Comparison of ENCODE assay signal across 19 cellular contexts in the genomic region with DNA sequence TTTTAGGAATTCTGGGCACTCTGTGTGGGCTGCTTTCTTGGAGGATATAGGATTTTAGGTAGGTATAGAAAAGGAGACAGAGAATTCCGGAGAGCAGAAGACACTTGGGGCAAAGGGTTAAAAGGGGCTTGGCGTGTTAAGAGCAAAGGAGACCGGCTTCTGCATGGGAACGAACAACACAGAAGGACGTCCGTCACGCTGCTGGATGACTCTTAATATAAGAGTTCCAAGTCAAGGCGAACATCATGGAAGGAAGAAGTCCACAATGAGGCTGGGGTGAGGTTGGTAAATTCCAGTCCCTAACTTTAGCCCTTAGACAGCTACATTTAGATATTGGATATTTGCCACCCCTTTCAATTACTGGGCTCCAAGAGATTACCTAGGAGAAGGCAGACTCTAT. TPM values are rescaled to one million over a fixed set of nuclear protein-coding genes. Genes with fewer than 3 reads are reported as not detected.
DNase-seq lines count a peak whose midpoint lies in the region; ATAC-seq and TF ChIP-seq lines count a peak whose summit lies in the region.
"Had no signal": no experiment of that assay in that cellular context is flagged by ENCODE, and none has a peak within 500 bp of the region (broad histone marks: within the 10 kb centered on the region; RNA-seq: fewer than 3 reads in every experiment).

No MANE protein-coding gene starts in this region.

- no peak for DNase-seq in T-helper 1 cell
- no peak for DNase-seq in Calu3
- no peak for DNase-seq in MCF 10A (ENCODE audit: unreplicated experiment)
- DNase-seq in tibial nerve (ENCODE audit: low spot score in 2 of 2), result no peak
- DNase-seq in DMS 273 (lab: John Stamatoyannopoulos, UW; ENCODE audit: unreplicated experiment), result no peak
- DNase-seq: 8988T; COR-L47; dorsolateral prefrontal cortex; GDM1; hypothalamus; NCI-H1694; NCI-H446 treated with DMSO at 0.1 percent for 48 hours; stimulated activated CD4-positive, alpha-beta T cell treated with anti-CD3 and anti-CD28 coated beads, Interleukin-15, amount 100 ng/mL, for 24 hours had no signal

- H3K4me3 Mint-ChIP-seq in T-helper 1 cell treated with Interleukin-12 subunit alpha and Interleukin-12 subunit beta and Interleukin-4 antibody, amounts not matched to agents 30 μg/mL and 1 μg/mL, for 36 hours, result peak overlapping the region; percentile 16
- H3K4me3 Mint-ChIP-seq in Calu3 (ENCODE audit: low read depth, unreplicated experiment) (no peak overlapping the region), MCF 10A (ENCODE audit: unreplicated experiment) (no peak overlapping the region), nephron (no peak overlapping the region)

- no peaks in the 10 kb centered on the region for H3K9me3 ChIP-seq in tibial nerve

- intact Hi-C loops in Calu3 (cut with micrococcal nuclease; ENCODE audit: unreplicated experiment), result no loop called here
- intact Hi-C loops in MCF 10A (cut with micrococcal nuclease), result no loop called here

- WGBS in tibial nerve, 2 donors, result 66% methylated on average over 8 of the region's 8 CpGs

- no peak overlapping the region for H3K4me3 ChIP-seq in tibial nerve
- H3K4me3 ChIP-seq: dorsolateral prefrontal cortex had no signal

- no peak for TF ChIP-seq EP300 in tibial nerve (IDR thresholded peaks at IDR 0.05)

- no peak for ATAC-seq in GM18907 (IDR thresholded peaks at IDR 0.05; ENCODE audit: unreplicated experiment)
- ATAC-seq: activated CD4-positive, CD25-positive, alpha-beta regulatory T cell treated with anti-CD3 and anti-CD28 coated beads, Interleukin-2, amount 50 U/mL, for 24 hours had no signal

- H3K27me3 Mint-ChIP-seq in T-helper 1 cell treated with Interleukin-12 subunit alpha and Interleukin-12 subunit beta and Interleukin-4 antibody, amounts not matched to agents 30 μg/mL and 1 μg/mL, for 36 hours (ENCODE audit: low read depth), result no peaks in the 10 kb centered on the region
- no peaks in the 10 kb centered on the region for H3K27me3 Mint-ChIP-seq in Calu3 (ENCODE audit: unreplicated experiment)
- no peaks in the 10 kb centered on the region for H3K27me3 Mint-ChIP-seq in MCF 10A (ENCODE audit: insufficient read depth, unreplicated experiment)
- H3K27me3 Mint-ChIP-seq in nephron (ENCODE audit: low read depth), result peaks cover 7% of the 10 kb centered on the region

- H3K27ac ChIP-seq in tibial nerve, result no peak overlapping the region
- H3K27ac ChIP-seq: HL-60 had no signal

- H3K27ac Mint-ChIP-seq in T-helper 1 cell treated with Interleukin-12 subunit alpha and Interleukin-12 subunit beta and Interleukin-4 antibody, amounts not matched to agents 30 μg/mL and 1 μg/mL, for 36 hours, result peak overlapping the region; percentile 89
- H3K27ac Mint-ChIP-seq in Calu3 (ENCODE audit: unreplicated experiment) (peak overlapping the region; percentile 52), MCF 10A (ENCODE audit: low read depth, unreplicated experiment) (peak overlapping the region; percentile 77), nephron (peak overlapping the region in 2 of 3 experiments; percentile 6 to 12)
- H3K27ac Mint-ChIP-seq: progenitor cell of endocrine pancreas had no signal

- BruUV-seq in Calu3 (replicated peaks; lab: Mats Ljungman, UMichigan) (no TSS peak), MCF 10A (replicated peaks; lab: Mats Ljungman, UMichigan) (no TSS peak)

- CTCF ChIA-PET in Calu3 (lab: Charles Lee), result interaction anchor here (0.9 to 1.2 kb wide), 2 partner anchors 15 to 97 kb away, joined by 3 to 5 read pairs; no protein-coding TSS in a partner anchor
- CTCF ChIA-PET in MCF 10A (lab: Yijun Ruan, JAX), result interaction anchor here (0.6 to 8.1 kb wide), 10 partner anchors 11 to 579 kb away, joined by 3 to 107 read pairs (median 3); a partner anchor contains a TSS

- no peak for TF ChIP-seq CTCF in Calu3 (IDR thresholded peaks at IDR 0.05; ENCODE audit: unreplicated experiment)
- no peak for TF ChIP-seq CTCF in MCF 10A (IDR thresholded peaks at IDR 0.05; ENCODE audit: unreplicated experiment)
- TF ChIP-seq CTCF in nephron (IDR thresholded peaks at IDR 0.05; ENCODE audit: unreplicated experiment in 3 of 3), result no peak
- TF ChIP-seq CTCF in tibial nerve (IDR thresholded peaks at IDR 0.05), result no peak

- peaks cover 81% of the 10 kb centered on the region for H3K4me1 Mint-ChIP-seq in T-helper 1 cell treated with Interleukin-12 subunit alpha and Interleukin-12 subunit beta and Interleukin-4 antibody, amounts not matched to agents 30 μg/mL and 1 μg/mL, for 36 hours (ENCODE audit: low read depth)
- H3K4me1 Mint-ChIP-seq in Calu3 (ENCODE audit: low read depth, unreplicated experiment), result peaks cover 58% of the 10 kb centered on the region
- peaks cover 48% of the 10 kb centered on the region for H3K4me1 Mint-ChIP-seq in MCF 10A (ENCODE audit: insufficient read depth, unreplicated experiment)
- H3K4me1 Mint-ChIP-seq in nephron, result peaks cover 33% of the 10 kb centered on the region

- no peaks in the 10 kb centered on the region for H3K27me3 ChIP-seq in tibial nerve
- H3K27me3 ChIP-seq: dorsolateral prefrontal cortex had no signal

- no peak for TF ChIP-seq POLR2A in tibial nerve (IDR thresholded peaks at IDR 0.05)

- peaks cover 0 to 33% (median 17%) of the 10 kb centered on the region in 4 donors for H3K4me1 ChIP-seq in tibial nerve

- H3K36me3 ChIP-seq in tibial nerve, result no peaks in the 10 kb centered on the region

- H3K9me3 Mint-ChIP-seq in T-helper 1 cell treated with Interleukin-12 subunit alpha and Interleukin-12 subunit beta and Interleukin-4 antibody, amounts not matched to agents 30 μg/mL and 1 μg/mL, for 36 hours, result no peaks in the 10 kb centered on the region
- H3K9me3 Mint-ChIP-seq in Calu3 (ENCODE audit: low read depth, unreplicated experiment) (no peaks in the 10 kb centered on the region), MCF 10A (ENCODE audit: unreplicated experiment) (no peaks in the 10 kb centered on the region), nephron (no peaks in the 10 kb centered on the region)

- peaks cover 2% of the 10 kb centered on the region for H3K36me3 Mint-ChIP-seq in T-helper 1 cell treated with Interleukin-12 subunit alpha and Interleukin-12 subunit beta and Interleukin-4 antibody, amounts not matched to agents 30 μg/mL and 1 μg/mL, for 36 hours (ENCODE audit: low read depth)
- H3K36me3 Mint-ChIP-seq in Calu3 (ENCODE audit: insufficient read depth, unreplicated experiment) (peaks cover 11% of the 10 kb centered on the region), MCF 10A (ENCODE audit: insufficient read depth, unreplicated experiment) (no peaks in the 10 kb centered on the region), nephron (ENCODE audit: low read depth) (no peaks in the 10 kb centered on the region)

- POLR2A ChIA-PET in MCF 10A (lab: Yijun Ruan, JAX), result interaction anchor here (0.7 to 17.4 kb wide), 6 partner anchors 15 to 468 kb away, joined by 3 to 570 read pairs (median 30); a partner anchor contains a TSS

RNA-seq across cellular contexts. Expression of a gene that starts 15.9 kb away (rescaled TPM):
- total RNA-seq in Calu3 (2022), result 71.7 and 84.5 TPM in 2 replicates
- 242 and 295 TPM in 2 replicates for total RNA-seq in MCF 10A (2022)
- 10 to 100 TPM; 19.3 to 50.5 (median 32.8) TPM for total RNA-seq in tibial nerve

RNA-seq across cellular contexts. Expression of a gene that starts 45.4 kb away (rescaled TPM):
- total RNA-seq in Calu3 (2022), result 18.0 and 20.1 TPM in 2 replicates
- 54.5 and 56.1 TPM in 2 replicates for total RNA-seq in MCF 10A (2022)
- 10 to 100 TPM in 3 of 4 donors, 1 to 10 TPM in 1; 4.3 to 30.6 (median 17.9) TPM for total RNA-seq in tibial nerve

Comparison
In these comparisons a context has a peak if more than half of its experiments do, and no peak if none do; other contexts are left out.
1. H3K27ac Mint-ChIP-seq: peak in every context shown above with its lines; median percentile 89 in T-helper 1 cell treated with Interleukin-12 subunit alpha and Interleukin-12 subunit beta and Interleukin-4 antibody, amounts not matched to agents 30 μg/mL and 1 μg/mL, for 36 hours; 77 in MCF 10A; 52 in Calu3; 9 in nephron.